Comparison of ENCODE assay signal across 24 cellular contexts in the genomic region with DNA sequence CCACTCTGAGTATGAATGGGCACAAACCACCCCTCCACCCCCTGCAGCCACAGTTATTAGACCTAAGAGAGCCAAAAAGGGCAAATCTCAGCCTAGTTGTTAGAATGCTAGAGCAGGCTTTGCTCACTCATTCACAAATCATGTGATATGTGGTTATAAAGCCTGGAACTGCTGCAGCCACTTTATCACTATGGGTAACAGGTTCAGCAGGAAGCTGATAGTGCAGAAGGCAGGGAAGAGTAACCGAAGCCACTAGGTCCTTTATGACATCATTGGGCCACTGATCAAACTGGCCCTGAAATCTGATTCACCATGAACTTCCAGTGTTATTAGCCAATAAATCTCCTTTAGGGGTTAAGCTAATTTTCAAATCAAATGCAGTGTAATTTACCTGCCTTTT.
"Had no signal": no experiment of that assay in that cellular context is flagged by ENCODE, and none has a peak within 500 bp of the region (broad histone marks: within the 10 kb centered on the region; RNA-seq: fewer than 3 reads in every experiment).

No MANE protein-coding gene starts in this region.

- H3K4me3 ChIP-seq: body of pancreas, tibial artery had no signal

- H3K36me3 ChIP-seq: tibial artery had no signal

- H3K4me1 Mint-ChIP-seq: activated naive CD8-positive, alpha-beta T cell treated with anti-CD3 and anti-CD28 coated beads, Interleukin-2, amount 50 U/mL, for 24 hours; memory B cell; stimulated activated effector memory CD8-positive, alpha-beta T cell treated with anti-CD3 and anti-CD28 coated beads, Interleukin-12 subunit alpha, Interleukin-12 subunit beta, amount 100 ng/mL, for 72 hours; stimulated activated naive CD8-positive, alpha-beta T cell treated with anti-CD3 and anti-CD28 coated beads, Interleukin-15, amount 100 ng/mL, for 72 hours; T-helper 17 cell had no signal

- H3K36me3 Mint-ChIP-seq: memory B cell; stimulated activated effector memory CD8-positive, alpha-beta T cell treated with anti-CD3 and anti-CD28 coated beads, Interleukin-12 subunit alpha, Interleukin-12 subunit beta, amount 100 ng/mL, for 72 hours had no signal

- H3K9me3 Mint-ChIP-seq: activated naive CD8-positive, alpha-beta T cell treated with anti-CD3 and anti-CD28 coated beads, Interleukin-2, amount 50 U/mL, for 24 hours; activated T-helper 1 cell treated with anti-CD3 and anti-CD28 coated beads, Interleukin-12 subunit alpha, Interleukin-12 subunit beta, Interleukin-2, Interleukin-4 antibody, amounts not matched to agents 30 ng/mL and 10 ng/mL and 1 ng/mL, durations not matched to agents 14 hours and 24 hours and 36 hours; dendritic cell treated with granulocyte-macrophage colony-stimulating factor and Interleukin-4, amounts not matched to agents 40 ng/mL and 50 ng/mL, for 4 days; memory B cell; stimulated activated naive CD8-positive, alpha-beta T cell treated with anti-CD3 and anti-CD28 coated beads, Interleukin-15, amount 100 ng/mL, for 72 hours had no signal

- DNase-seq: activated CD4-positive, alpha-beta T cell treated with anti-CD3 and anti-CD28 coated beads for 1 hour; activated CD4-positive, alpha-beta T cell treated with anti-CD3 and anti-CD28 coated beads, Interleukin-2, amount 50 U/mL, for 1 hour; activated CD8-positive, alpha-beta T cell treated with anti-CD3 and anti-CD28 coated beads, Interleukin-2, amount 10 ng/mL, durations not matched to agents 7 days and 5 days; activated gamma-delta T cell; activated naive CD4-positive, alpha-beta T cell treated with anti-CD3 and anti-CD28 coated beads, Interleukin-2, amount 50 U/mL, for 16 hours; activated naive CD8-positive, alpha-beta T cell treated with anti-CD3 and anti-CD28 coated beads, Interleukin-2, amount 50 U/mL, for 24 hours; body of pancreas; caudate nucleus; effector CD4-positive, alpha-beta T cell; glutamatergic neuron; hippocampal formation; kidney glomerular epithelial cell; nucleus accumbens; posterior cingulate gyrus; small intestine; stimulated activated CD4-positive, alpha-beta T cell treated with anti-CD3 and anti-CD28 coated beads, Interleukin-2, amount 100 ng/mL, for 24 hours; stimulated activated naive CD8-positive, alpha-beta T cell treated with anti-CD3 and anti-CD28 coated beads, Interleukin-15, amount 100 ng/mL, for 72 hours; T-helper 17 cell; tibial artery had no signal

- H3K27ac ChIP-seq: body of pancreas, tibial artery had no signal

- H3K27me3 ChIP-seq: body of pancreas, tibial artery had no signal

- ATAC-seq: activated CD8-positive, alpha-beta T cell treated with anti-CD3 and anti-CD28 coated beads, Interleukin-2, amount 10 ng/mL, durations not matched to agents 7 days and 5 days; activated naive CD8-positive, alpha-beta T cell treated with anti-CD3 and anti-CD28 coated beads, Interleukin-2, amount 50 U/mL, for 24 hours; body of pancreas; sciatic nerve; stimulated activated effector memory CD8-positive, alpha-beta T cell treated with anti-CD3 and anti-CD28 coated beads, Interleukin-12 subunit alpha, Interleukin-12 subunit beta, amount 100 ng/mL, for 72 hours; stimulated activated naive CD8-positive, alpha-beta T cell treated with anti-CD3 and anti-CD28 coated beads, Interleukin-15, amount 100 ng/mL, for 72 hours; T-helper 17 cell had no signal

- H3K4me3 Mint-ChIP-seq: activated CD8-positive, alpha-beta T cell treated with anti-CD3 and anti-CD28 coated beads, Interleukin-2, amount 10 ng/mL, durations not matched to agents 7 days and 5 days; activated naive CD8-positive, alpha-beta T cell treated with anti-CD3 and anti-CD28 coated beads, Interleukin-2, amount 50 U/mL, for 24 hours; activated T-helper 1 cell treated with anti-CD3 and anti-CD28 coated beads, Interleukin-12 subunit alpha, Interleukin-12 subunit beta, Interleukin-2, Interleukin-4 antibody, amounts not matched to agents 30 ng/mL and 10 ng/mL and 1 ng/mL, durations not matched to agents 14 hours and 24 hours and 36 hours; dendritic cell treated with granulocyte-macrophage colony-stimulating factor and Interleukin-4, amounts not matched to agents 40 ng/mL and 50 ng/mL, for 4 days; memory B cell; stimulated activated effector memory CD8-positive, alpha-beta T cell treated with anti-CD3 and anti-CD28 coated beads, Interleukin-12 subunit alpha, Interleukin-12 subunit beta, amount 100 ng/mL, for 72 hours; stimulated activated naive CD8-positive, alpha-beta T cell treated with anti-CD3 and anti-CD28 coated beads, Interleukin-15, amount 100 ng/mL, for 72 hours; T-helper 17 cell had no signal

- H3K27ac Mint-ChIP-seq: activated CD8-positive, alpha-beta T cell treated with anti-CD3 and anti-CD28 coated beads, Interleukin-2, amount 10 ng/mL, durations not matched to agents 7 days and 5 days; activated naive CD8-positive, alpha-beta T cell treated with anti-CD3 and anti-CD28 coated beads, Interleukin-2, amount 50 U/mL, for 24 hours; activated T-helper 1 cell treated with anti-CD3 and anti-CD28 coated beads, Interleukin-12 subunit alpha, Interleukin-12 subunit beta, Interleukin-2, Interleukin-4 antibody, amounts not matched to agents 30 ng/mL and 10 ng/mL and 1 ng/mL, durations not matched to agents 14 hours and 24 hours and 36 hours; dendritic cell treated with granulocyte-macrophage colony-stimulating factor and Interleukin-4, amounts not matched to agents 40 ng/mL and 50 ng/mL, for 4 days; memory B cell; stimulated activated effector memory CD8-positive, alpha-beta T cell treated with anti-CD3 and anti-CD28 coated beads, Interleukin-12 subunit alpha, Interleukin-12 subunit beta, amount 100 ng/mL, for 72 hours; stimulated activated naive CD8-positive, alpha-beta T cell treated with anti-CD3 and anti-CD28 coated beads, Interleukin-15, amount 100 ng/mL, for 72 hours; T-helper 17 cell had no signal
